Comparison of ENCODE assay signal across 20 cellular contexts in genomic region chr14:104172349-104172748, GRCh38. TPM values are rescaled to one million over a fixed set of nuclear protein-coding genes. Genes with fewer than 3 reads are reported as not detected.
DNase-seq lines count a peak whose midpoint lies in the region; ATAC-seq and TF ChIP-seq lines count a peak whose summit lies in the region.
"Had no signal": no experiment of that assay in that cellular context is flagged by ENCODE, and none has a peak within 500 bp of the region (broad histone marks: within the 10 kb centered on the region; RNA-seq: fewer than 3 reads in every experiment).

No MANE protein-coding gene starts in this region.

- H3K4me3 Mint-ChIP-seq in GM23338 (no peak overlapping the region), endothelial cell (ENCODE audit: unreplicated experiment) (no peak overlapping the region)
- H3K4me3 Mint-ChIP-seq: CD8-positive, alpha-beta T cell; H9 had no signal

- H3K4me1 Mint-ChIP-seq in GM23338 (peaks cover 24% of the 10 kb centered on the region), endothelial cell (ENCODE audit: unreplicated experiment) (peaks cover 7% of the 10 kb centered on the region)

- H3K27me3 Mint-ChIP-seq in GM23338 (ENCODE audit: insufficient read depth, low read depth, poor library complexity) = peaks cover 5% of the 10 kb centered on the region
- H3K27me3 Mint-ChIP-seq in endothelial cell (ENCODE audit: unreplicated experiment) = peaks cover 7% of the 10 kb centered on the region

- H4K20me1 ChIP-seq in GM23338 (replicated peaks; ENCODE audit: insufficient read depth) (peaks cover 4% of the 10 kb centered on the region), PC-3 (ENCODE audit: low read length) (no peaks in the 10 kb centered on the region)

- H3K4me3 ChIP-seq in GM23338 (no peak overlapping the region), PC-3 (ENCODE audit: low read length) (peak overlapping the region; percentile 55; the same call in 1 of the 2 replicates), parathyroid adenoma (ENCODE audit: low read depth, low read length) (peak overlapping the region; percentile 24), psoas muscle (no peak overlapping the region)
- H3K4me3 ChIP-seq: SK-N-MC had no signal

- H3K27ac ChIP-seq in GM23338 (ENCODE audit: low read depth) = no peak overlapping the region
- no peak overlapping the region for H3K27ac ChIP-seq in PC-3 (ENCODE audit: low read length)
- H3K27ac ChIP-seq in parathyroid adenoma = no peak overlapping the region
- no peak overlapping the region for H3K27ac ChIP-seq in psoas muscle
- H3K27ac ChIP-seq: C4-2B, KMS-11, SK-N-MC had no signal

- 56 to 81% (median 63%) methylated on average over 13 of the region's 13 CpGs for WGBS in psoas muscle, 3 donors

- 0 out of 2 replicates have a peak, but pooled peaks cover 5% of the 10 kb centered on the region for H3F3A ChIP-seq in GM23338 (replicated peaks; ENCODE audit: low read depth)
- H3F3A ChIP-seq in PC-3 (ENCODE audit: low read length, unreplicated experiment) = no peaks in the 10 kb centered on the region

- H3K4me1 ChIP-seq in GM23338 (ENCODE audit: insufficient read depth) (peaks cover 25% of the 10 kb centered on the region), PC-3 (ENCODE audit: insufficient read depth, low read length) (0 out of 2 replicates have a peak, but pooled peaks cover 6% of the 10 kb centered on the region), parathyroid adenoma (peaks cover 3% of the 10 kb centered on the region), psoas muscle (no peaks in the 10 kb centered on the region)

- no peak for DNase-seq in GM23338 (ENCODE audit: low spot score)
- no peak for DNase-seq in PC-3
- DNase-seq in endothelial cell (ENCODE audit: low spot score) = no peak
- DNase-seq in GDM1 (lab: John Stamatoyannopoulos, UW) = no peak
- no peak for DNase-seq in NCI-H748 treated with DMSO at 0.1 percent for 48 hours (lab: John Stamatoyannopoulos, UW)
- DNase-seq in activated CD4-positive, alpha-beta T cell treated with anti-CD3 and anti-CD28 coated beads for 1 hour = no peak
- DNase-seq in psoas muscle = no peak
- DNase-seq: CD8-positive, alpha-beta T cell; DMS79 treated with DMSO at 0.1 percent for 48 hours; H9; IMR-90; MM.1S; NCI-H2029; NCI-H446 treated with DMSO at 0.1 percent for 48 hours; NCI-H526; SIG-M5 had no signal

- H3K9me3 Mint-ChIP-seq in GM23338 (no peaks in the 10 kb centered on the region), endothelial cell (ENCODE audit: unreplicated experiment) (no peaks in the 10 kb centered on the region)
- H3K9me3 Mint-ChIP-seq: CD8-positive, alpha-beta T cell; H9 had no signal

- POLR2A ChIA-PET in PC-3 (lab: Charles Lee; ENCODE audit: unreplicated experiment) = no interaction called here

- H3K9me3 ChIP-seq in PC-3 (ENCODE audit: low read length) (no peaks in the 10 kb centered on the region), parathyroid adenoma (ENCODE audit: control insufficient read depth, low read length) (no peaks in the 10 kb centered on the region), psoas muscle (no peaks in the 10 kb centered on the region)

- CTCF ChIA-PET in PC-3 (lab: Charles Lee) = no interaction called here

- no peaks in the 10 kb centered on the region for H3K36me3 ChIP-seq in GM23338 (ENCODE audit: insufficient read depth)
- H3K36me3 ChIP-seq in PC-3 (ENCODE audit: low read depth, low read length) = no peaks in the 10 kb centered on the region
- no peaks in the 10 kb centered on the region for H3K36me3 ChIP-seq in parathyroid adenoma (ENCODE audit: control insufficient read depth, insufficient read depth, low read length)
- no peaks in the 10 kb centered on the region for H3K36me3 ChIP-seq in psoas muscle (ENCODE audit: insufficient read depth in 1 of 2, low read depth in 1 of 2)

- ATAC-seq in GM23338 (no peak), PC-3 (no peak), psoas muscle (no peak)
- ATAC-seq: CD8-positive, alpha-beta T cell had no signal

- H3K4me2 ChIP-seq in GM23338 (no peak overlapping the region), PC-3 (ENCODE audit: low read length) (peak overlapping the region; percentile 71; the same call in 1 of the 2 replicates), parathyroid adenoma (ENCODE audit: low read length) (peak overlapping the region; percentile 52)
- H3K4me2 ChIP-seq: KMS-11 had no signal

- H3K27me3 ChIP-seq in GM23338 (ENCODE audit: insufficient read depth) (no peaks in the 10 kb centered on the region), PC-3 (ENCODE audit: low read length) (no peaks in the 10 kb centered on the region), parathyroid adenoma (ENCODE audit: control insufficient read depth, insufficient read depth, low read length) (no peaks in the 10 kb centered on the region), psoas muscle (ENCODE audit: insufficient read depth in 3 of 3, low read length in 2 of 3) (peaks cover 0 to 54% (median 6%) of the 10 kb centered on the region in 3 donors)

- TF ChIP-seq CTCF in GM23338 (conservative IDR thresholded peaks at IDR 0.05; ENCODE audit: low read depth in 2 of 2) (no peak), PC-3 (conservative IDR thresholded peaks at IDR 0.05; ENCODE audit: low read depth, low read length) (no peak), endothelial cell (IDR thresholded peaks at IDR 0.05; ENCODE audit: unreplicated experiment) (no peak), parathyroid adenoma (IDR thresholded peaks at IDR 0.05) (no peak), psoas muscle (IDR thresholded peaks at IDR 0.05) (no peak)

- H3K9ac ChIP-seq in PC-3 (ENCODE audit: low read length) (no peak overlapping the region), parathyroid adenoma (no peak overlapping the region)
- H3K9ac ChIP-seq: KMS-11 had no signal

- no TSS peak for BruUV-seq in PC-3 (replicated peaks; lab: Mats Ljungman, UMichigan)

- H3K27ac Mint-ChIP-seq in GM23338 (peak overlapping the region; percentile 40; the same call in 1 of the 2 replicates), endothelial cell (ENCODE audit: unreplicated experiment) (peak overlapping the region; percentile 13)
- H3K27ac Mint-ChIP-seq: CD8-positive, alpha-beta T cell had no signal

- H3K79me2 ChIP-seq in GM23338 (replicated peaks; ENCODE audit: insufficient read depth) (no peaks in the 10 kb centered on the region; the same call in 1 of the 2 replicates), PC-3 (ENCODE audit: low read length) (no peaks in the 10 kb centered on the region), parathyroid adenoma (no peaks in the 10 kb centered on the region)

- H3K9me2 ChIP-seq in GM23338 (ENCODE audit: insufficient read depth) (no peaks in the 10 kb centered on the region), PC-3 (replicated peaks; ENCODE audit: low read length) (no peaks in the 10 kb centered on the region)

- H2AFZ ChIP-seq in GM23338 (no peak overlapping the region), PC-3 (ENCODE audit: low read length) (0 out of 2 replicates have a peak overlapping the region, but pooled peaks have one; percentile 26), parathyroid adenoma (peak overlapping the region; percentile 82)

- intact Hi-C loops in PC-3 (cut with micrococcal nuclease) = no loop called here
- intact Hi-C loops in psoas muscle (cut with DNase I) = no loop called here

- H3K36me3 Mint-ChIP-seq in GM23338 (ENCODE audit: low read depth) (no peaks in the 10 kb centered on the region), endothelial cell (ENCODE audit: low read depth, unreplicated experiment) (peaks cover 8% of the 10 kb centered on the region)
- H3K36me3 Mint-ChIP-seq: CD8-positive, alpha-beta T cell had no signal

TF ChIP-seq in GM23338, 12 proteins besides CTCF, POLR2A, EP300 and RAD21 (continues in another document):
- no peak for TF ChIP-seq REST (IDR thresholded peaks at IDR 0.05; ENCODE audit: unreplicated experiment)
- TF ChIP-seq ZNF114 (CRISPR knock-in tag; IDR thresholded peaks at IDR 0.05) = no peak
- no peak for TF ChIP-seq STAT1 (IDR thresholded peaks at IDR 0.05; ENCODE audit: unreplicated experiment)
- no peak for TF ChIP-seq ZNF331 (CRISPR knock-in tag; IDR thresholded peaks at IDR 0.05; ENCODE audit: low read depth)
- no peak for TF ChIP-seq EZH2 (IDR thresholded peaks at IDR 0.05; ENCODE audit: low read depth, unreplicated experiment)
- TF ChIP-seq JUNB (IDR thresholded peaks at IDR 0.05; ENCODE audit: unreplicated experiment) = no peak
- no peak for TF ChIP-seq POLR2AphosphoS5 (IDR thresholded peaks at IDR 0.05; ENCODE audit: low read depth)
- TF ChIP-seq NANOG (IDR thresholded peaks at IDR 0.05; ENCODE audit: borderline replicate concordance) = no peak

RNA-seq across cellular contexts. Expression of gene KIF26A, which starts 34.0 kb away (rescaled TPM):
- total RNA-seq in GM23338 (2014; rRNA removed; shearing (Covaris generic)) = 82.9 and 103 TPM in 2 replicates
- polyA plus RNA-seq in GM23338 (2016; fragmentation: Nextera tagmentation; extraction: Ambion mirVana) (5.6 and 6.4 TPM in 2 replicates), psoas muscle (1 to 10 TPM in 2 of 3 donors, under 1 TPM in 1; 0.99 to 1.6 (median 1.4) TPM)
- total RNA-seq in PC-3 (2014; rRNA removed) (3.1 TPM in 2 replicates), endothelial cell (ENCODE audit: unreplicated experiment) (96.9 TPM), psoas muscle (1 to 10 TPM; 1.8 to 3.2 (median 2.3) TPM)
- total RNA-seq: IMR-90 had no signal
- polyA plus RNA-seq: IMR-90 had no signal

Comparison
In these comparisons a context has a peak if more than half of its experiments do, and no peak if none do; other contexts are left out.
1. H3K4me3 ChIP-seq: peak in PC-3 (single experiment) and parathyroid adenoma (single experiment); none in GM23338 (single experiment) and psoas muscle (single experiment).
2. RNA of gene KIF26A, which starts 34.0 kb away (total RNA-seq): 82.9 to 103 TPM in GM23338 and 96.9 TPM in endothelial cell (single experiment); 3.1 TPM in PC-3 and 1.8 to 3.2 TPM in psoas muscle; every median in the first group is over 10 times any median in the second.